ENCODE assay signal across 19 cellular contexts in genomic region chr2:3296182-3296972, GRCh38.
DNase-seq lines count a peak whose midpoint lies in the region; ATAC-seq, FAIRE-seq and TF ChIP-seq lines count a peak whose summit lies in the region.
"Had no signal": no experiment of that assay in that cellular context is flagged by ENCODE, and none has a peak within 500 bp of the region (broad histone marks: within the 10 kb centered on the region; RNA-seq: fewer than 3 reads in every experiment).

No MANE protein-coding gene starts in this region.

- intact Hi-C loops in posterior vena cava (cut with DNase I), result no loop called here

- no peak overlapping the region for H3K27ac Mint-ChIP-seq in stimulated activated naive B cell treated with anti-CD40 and anti-IgM and Interleukin-4, amounts not matched to agents 10 μg/mL and 1 μg/mL and 100 μg/mL, for 72 hours
- H3K27ac Mint-ChIP-seq: CD8-positive, alpha-beta T cell; HFFc6 had no signal

- ATAC-seq in stimulated activated naive B cell treated with anti-CD40 and anti-IgM and Interleukin-4, amounts not matched to agents 10 μg/mL and 1 μg/mL and 100 μg/mL, for 72 hours (replicated peaks), result no peak
- ATAC-seq in HG02642 (IDR thresholded peaks at IDR 0.05; ENCODE audit: poor library complexity, unreplicated experiment), result no peak
- ATAC-seq: CD8-positive, alpha-beta T cell had no signal

- no peaks in the 10 kb centered on the region for H3K27me3 Mint-ChIP-seq in stimulated activated naive B cell treated with anti-CD40 and anti-IgM and Interleukin-4, amounts not matched to agents 10 μg/mL and 1 μg/mL and 100 μg/mL, for 72 hours

- FAIRE-seq in GM12891 (lab: Jason Lieb, UNC), result peak; percentile 57
- FAIRE-seq: D721Med, G401.6, GM12892 had no signal

- no peaks in the 10 kb centered on the region for H3K9me3 Mint-ChIP-seq in stimulated activated naive B cell treated with anti-CD40 and anti-IgM and Interleukin-4, amounts not matched to agents 10 μg/mL and 1 μg/mL and 100 μg/mL, for 72 hours
- H3K9me3 Mint-ChIP-seq: CD8-positive, alpha-beta T cell; HFFc6 had no signal

- no peak overlapping the region for H3K4me3 Mint-ChIP-seq in stimulated activated naive B cell treated with anti-CD40 and anti-IgM and Interleukin-4, amounts not matched to agents 10 μg/mL and 1 μg/mL and 100 μg/mL, for 72 hours
- H3K4me3 Mint-ChIP-seq: CD14-positive monocyte; CD8-positive, alpha-beta T cell; HFFc6 had no signal

- peaks cover 7 to 21% of the 10 kb centered on the region in 2 donors for H3K4me1 Mint-ChIP-seq in stimulated activated naive B cell treated with anti-CD40 and anti-IgM and Interleukin-4, amounts not matched to agents 10 μg/mL and 1 μg/mL and 100 μg/mL, for 72 hours
- H3K4me1 Mint-ChIP-seq: CD14-positive monocyte had no signal

- H3K36me3 Mint-ChIP-seq in stimulated activated naive B cell treated with anti-CD40 and anti-IgM and Interleukin-4, amounts not matched to agents 10 μg/mL and 1 μg/mL and 100 μg/mL, for 72 hours, result peaks cover 35 to 43% of the 10 kb centered on the region in 2 donors

- TF ChIP-seq POLR2A in GM12891 (IDR thresholded peaks at IDR 0.05; ENCODE audit: low read depth, low read length), result no peak

- DNase-seq in NCI-H748 (lab: John Stamatoyannopoulos, UW; ENCODE audit: unreplicated experiment) (peak; percentile 17), NCI-H748 treated with DMSO at 0.1 percent for 48 hours (lab: John Stamatoyannopoulos, UW) (no peak), GM12891 (ENCODE audit: insufficient read length, low spot score) (no peak), islet precursor cell (peak; percentile 31), posterior vena cava (ENCODE audit: low spot score) (peak; percentile 18), NCI-H526 treated with DMSO at 0.1 percent for 48 hours (lab: John Stamatoyannopoulos, UW) (no peak)
- no peak for DNase-seq in stimulated activated naive B cell treated with anti-CD40 and anti-IgM and Interleukin-4, amounts not matched to agents 10 μg/mL and 1 μg/mL and 100 μg/mL, for 72 hours
- DNase-seq: CD8-positive, alpha-beta T cell; COR-L47; DMS153; DMS79 treated with DMSO at 0.1 percent for 48 hours; EL; GOT3; HFFc6 had no signal

TF ChIP-seq in GM12891, 5 proteins besides CTCF, POLR2A, EP300 and RAD21:
- TF ChIP-seq SPI1 (IDR thresholded peaks at IDR 0.05; ENCODE audit: low read depth, low read length), result no peak
- TF ChIP-seq POU2F2 (IDR thresholded peaks at IDR 0.05; ENCODE audit: low read depth, low read length), result no peak
- TF ChIP-seq PAX5 (IDR thresholded peaks at IDR 0.05; ENCODE audit: insufficient read depth, low read length, severe bottlenecking), result no peak
- TF ChIP-seq POLR2AphosphoS5 (IDR thresholded peaks at IDR 0.05; ENCODE audit: low read depth, low read length), result no peak
- no peak for TF ChIP-seq TAF1 (IDR thresholded peaks at IDR 0.05; ENCODE audit: low read depth, low read length)

Comparison
In these comparisons a context has a peak if more than half of its experiments do, and no peak if none do; other contexts are left out.
1. DNase-seq: peak in NCI-H748 (single experiment), islet precursor cell (single experiment) and posterior vena cava (single experiment); none in NCI-H748 treated with DMSO at 0.1 percent for 48 hours (single experiment), GM12891 (single experiment), NCI-H526 treated with DMSO at 0.1 percent for 48 hours (single experiment) and stimulated activated naive B cell treated with anti-CD40 and anti-IgM and Interleukin-4, amounts not matched to agents 10 μg/mL and 1 μg/mL and 100 μg/mL, for 72 hours (single experiment).